ENCODE assay signal across 1 cellular context in genomic region chr3:185362850-185363661, GRCh38.
TF ChIP-seq lines count a peak whose summit lies in the region.

MAP3K13 (plus strand) TSS chr3:185363136; CDS start chr3:185428582, 65,446 bp downstream.

TF ChIP-seq in K562, 482 proteins besides CTCF, POLR2A, EP300 and RAD21 (continued from another document):
- TF ChIP-seq TFAP4 (CRISPR knock-in tag; IDR thresholded peaks at IDR 0.05; ENCODE audit: borderline replicate concordance), result 0 out of 2 replicates have a peak, but pooled peaks have one; percentile 13
- TF ChIP-seq PHF20 (IDR thresholded peaks at IDR 0.05; ENCODE audit: partially characterized antibody), result no peak
TF ChIP-seq in K562: peak in this region for 24.
